ENCODE assay signal across 10 cellular contexts in genomic region chr4:41839945-41840854, GRCh38.
DNase-seq lines count a peak whose midpoint lies in the region; ATAC-seq, FAIRE-seq and TF ChIP-seq lines count a peak whose summit lies in the region.
"Had no signal": no experiment of that assay in that cellular context is flagged by ENCODE, and none has a peak within 500 bp of the region (broad histone marks: within the 10 kb centered on the region; RNA-seq: fewer than 3 reads in every experiment).

No MANE protein-coding gene starts in this region.

- no peaks in the 10 kb centered on the region for H3K27me3 ChIP-seq in esophagus squamous epithelium
- H3K27me3 ChIP-seq: spleen had no signal

- FAIRE-seq in urothelium cell line (lab: Jason Lieb, UNC) (peak; percentile 90), frontal cortex (lab: Jason Lieb, UNC) (no peak)

- TF ChIP-seq CTCF in esophagus squamous epithelium (IDR thresholded peaks at IDR 0.05): no peak

- peak; percentile 63 for ATAC-seq in HG02623 (IDR thresholded peaks at IDR 0.05; ENCODE audit: unreplicated experiment)
- no peak for ATAC-seq in GM21528 (IDR thresholded peaks at IDR 0.05; ENCODE audit: low FRiP score, unreplicated experiment)

- WGBS in esophagus squamous epithelium, 2 donors: 26 to 30% methylated on average over 7 of the region's 7 CpGs

- H3K4me1 ChIP-seq in esophagus squamous epithelium: peaks cover 0 to 18% (median 5%) of the 10 kb centered on the region in 3 donors

- H3K4me3 ChIP-seq in esophagus squamous epithelium: no peak overlapping the region
- H3K4me3 ChIP-seq: spleen had no signal

- no peak for TF ChIP-seq POLR2A in esophagus squamous epithelium (IDR thresholded peaks at IDR 0.05)

- no peaks in the 10 kb centered on the region for H3K36me3 ChIP-seq in esophagus squamous epithelium
- H3K36me3 ChIP-seq: spleen had no signal

- intact Hi-C loops in esophagus squamous epithelium (cut with DNase I): no loop called here

- no peaks in the 10 kb centered on the region for H3K9me3 ChIP-seq in esophagus squamous epithelium

- no peak overlapping the region for H3K27ac ChIP-seq in esophagus squamous epithelium
- H3K27ac ChIP-seq: spleen had no signal

- peak; percentile 9 for DNase-seq in stimulated activated CD4-positive, alpha-beta T cell treated with anti-CD3 and anti-CD28 coated beads, Interleukin-15, amount 100 ng/mL, for 24 hours
- DNase-seq in stimulated activated CD4-positive, alpha-beta T cell treated with anti-CD3 and anti-CD28 coated beads, Interleukin-2, amount 100 ng/mL, for 24 hours: no peak
- DNase-seq in LoVo (ENCODE audit: low spot score): peak; percentile 5
- peak; percentile 39 for DNase-seq in urothelium cell line (ENCODE audit: low spot score)
- DNase-seq in frontal cortex (ENCODE audit: low spot score in 2 of 2): no peak
- DNase-seq in esophagus squamous epithelium (lab: John Stamatoyannopoulos, UW): no peak
- DNase-seq: NCI-H1694, spleen had no signal

Comparison
In these comparisons a context has a peak if more than half of its experiments do, and no peak if none do; other contexts are left out.
1. DNase-seq: peak in stimulated activated CD4-positive, alpha-beta T cell treated with anti-CD3 and anti-CD28 coated beads, Interleukin-15, amount 100 ng/mL, for 24 hours (single experiment), LoVo (single experiment) and urothelium cell line (single experiment); none in stimulated activated CD4-positive, alpha-beta T cell treated with anti-CD3 and anti-CD28 coated beads, Interleukin-2, amount 100 ng/mL, for 24 hours (0 of 2), frontal cortex (0 of 2) and esophagus squamous epithelium (single experiment).